In the genomic region with DNA sequence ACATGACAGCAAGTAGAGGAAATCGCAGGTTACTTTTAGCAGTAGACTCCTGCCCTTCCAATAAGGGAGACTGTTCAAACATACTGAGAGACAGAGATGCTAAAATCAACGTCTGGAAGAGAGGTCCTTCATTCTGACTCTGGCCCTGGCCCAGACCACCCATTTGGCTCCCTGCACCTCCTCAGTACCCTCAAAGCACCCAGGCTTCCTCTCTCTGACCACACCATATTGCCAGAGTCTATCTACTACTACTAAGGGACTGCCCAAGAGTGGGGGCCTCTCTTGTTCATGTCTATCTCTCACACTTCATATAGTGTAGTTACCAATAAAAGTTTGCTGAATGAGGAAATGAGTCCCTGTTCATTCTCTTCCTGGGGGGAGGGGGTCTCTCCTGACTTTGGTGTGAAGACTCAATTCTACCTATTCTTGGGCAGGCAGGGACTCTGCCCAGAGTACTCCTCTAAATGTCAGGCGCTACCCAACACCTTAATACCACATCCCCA, we compare ENCODE assay signal across 8 cellular contexts. TPM values are rescaled to one million over a fixed set of nuclear protein-coding genes. Genes with fewer than 3 reads are reported as not detected.
DNase-seq lines count a peak whose midpoint lies in the region; ATAC-seq and TF ChIP-seq lines count a peak whose summit lies in the region.

No MANE protein-coding gene starts in this region.

- peak overlapping the region; percentile 91 for H3K27ac Mint-ChIP-seq in activated CD4-positive, alpha-beta memory T cell treated with anti-CD3 and anti-CD28 coated beads, Interleukin-2, amount 10 ng/mL, durations not matched to agents 7 days and 5 days

- no peak overlapping the region for H3K4ac ChIP-seq in mesendoderm (ENCODE audit: low read depth, low read length)

- ATAC-seq in heart left ventricle, result peak in 1 of 4 donors; percentile 0
- no peak for ATAC-seq in Right ventricle myocardium superior (ENCODE audit: poor library complexity)

- H3K27me3 ChIP-seq in heart left ventricle, result no peaks in the 10 kb centered on the region
- H3K27me3 ChIP-seq in mesendoderm (ENCODE audit: insufficient read depth, low read length, poor library complexity), result no peaks in the 10 kb centered on the region
- H3K27me3 ChIP-seq in vagina, result no peaks in the 10 kb centered on the region

- H3K27ac ChIP-seq in heart left ventricle (peak overlapping the region; percentile 96 to 100 (median 99)), mesendoderm (ENCODE audit: low read depth, low read length) (no peak overlapping the region), vagina (peak overlapping the region; percentile 98)

- no peak overlapping the region for H3K23ac ChIP-seq in mesendoderm (ENCODE audit: low read length)

- H3K4me3 ChIP-seq in heart left ventricle (peak overlapping the region in 3 of 12 donors; percentile 3 to 25 (median 10)), mesendoderm (ENCODE audit: low read length) (no peak overlapping the region), vagina (no peak overlapping the region)

- TF ChIP-seq POLR2A in heart left ventricle (IDR thresholded peaks at IDR 0.05) (no peak), vagina (IDR thresholded peaks at IDR 0.05) (no peak)

- peak overlapping the region; percentile 20 for H3K56ac ChIP-seq in mesendoderm (ENCODE audit: low read length)

- H3K4me1 Mint-ChIP-seq in activated CD4-positive, alpha-beta memory T cell treated with anti-CD3 and anti-CD28 coated beads, Interleukin-2, amount 10 ng/mL, durations not matched to agents 7 days and 5 days, result peaks cover 94% of the 10 kb centered on the region

- H3K4me1 ChIP-seq in heart left ventricle (peaks cover 44 to 100% (median 91%) of the 10 kb centered on the region in 12 donors), mesendoderm (ENCODE audit: control insufficient read depth, low read depth, low read length) (peaks cover 22% of the 10 kb centered on the region), vagina (peaks cover 83% of the 10 kb centered on the region)

- H3K4me3 Mint-ChIP-seq in activated CD4-positive, alpha-beta memory T cell treated with anti-CD3 and anti-CD28 coated beads, Interleukin-2, amount 10 ng/mL, durations not matched to agents 7 days and 5 days, result peak overlapping the region; percentile 63

- WGBS in heart left ventricle, 4 donors, result 35 to 50% (median 43%) methylated on average over 3 of the region's 3 CpGs
- WGBS in mesendoderm (ENCODE audit: extremely low coverage, insufficient coverage, low lambda C conversion rate), result no CpG with 5 or more reads among the region's 3 CpGs

- no peaks in the 10 kb centered on the region for H3K36me3 ChIP-seq in heart left ventricle
- H3K36me3 ChIP-seq in mesendoderm (ENCODE audit: control insufficient read depth, insufficient read depth, low read length), result no peaks in the 10 kb centered on the region
- H3K36me3 ChIP-seq in vagina, result no peaks in the 10 kb centered on the region

- no peak overlapping the region for H2BK120ac ChIP-seq in mesendoderm (ENCODE audit: low read depth, low read length)

- intact Hi-C loops in heart left ventricle (cut with DNase I) (loop anchor here in 2 of 10 donors (2.0 kb wide), 2 partner anchors 18 to 78 kb away; no protein-coding TSS in a partner anchor), Right ventricle myocardium superior (cut with DNase I) (no loop called here), vagina (cut with DNase I) (loop anchor here (10.0 kb wide), 1 partner anchor 54 kb away; no protein-coding TSS in a partner anchor)

- H3K9ac ChIP-seq in mesendoderm (ENCODE audit: low read length), result no peak overlapping the region

- H2BK5ac ChIP-seq in mesendoderm (ENCODE audit: low read length), result no peak overlapping the region

- H4K5ac ChIP-seq in mesendoderm (ENCODE audit: low read length), result no peak overlapping the region

- H3K79me2 ChIP-seq in mesendoderm (ENCODE audit: control insufficient read depth, insufficient read depth, low read length), result peaks cover 18% of the 10 kb centered on the region

- peaks cover 28% of the 10 kb centered on the region for H3K79me1 ChIP-seq in mesendoderm (ENCODE audit: low read length)

- H3K4me2 ChIP-seq in mesendoderm (ENCODE audit: low read length), result no peak overlapping the region

- H3K36me3 Mint-ChIP-seq in activated CD4-positive, alpha-beta memory T cell treated with anti-CD3 and anti-CD28 coated beads, Interleukin-2, amount 10 ng/mL, durations not matched to agents 7 days and 5 days (ENCODE audit: low read depth), result peaks cover 25% of the 10 kb centered on the region

- CTCF ChIA-PET in activated CD4-positive, alpha-beta memory T cell treated with anti-CD3 and anti-CD28 coated beads, Interleukin-2, amount 10 ng/mL, durations not matched to agents 7 days and 5 days (lab: Charles Lee), result interaction anchor here (1.6 to 2.6 kb wide), 3 partner anchors 12 to 68 kb away, joined by 3 to 13 read pairs (median 4); no protein-coding TSS in a partner anchor

- no peak for TF ChIP-seq CTCF in heart left ventricle (IDR thresholded peaks at IDR 0.05)
- no peak for TF ChIP-seq CTCF in vagina (IDR thresholded peaks at IDR 0.05)

- H4K8ac ChIP-seq in mesendoderm (ENCODE audit: low read depth, low read length), result no peak overlapping the region

- H2BK15ac ChIP-seq in mesendoderm (replicated peaks; ENCODE audit: low read depth), result no peak overlapping the region

- H3K9me3 ChIP-seq in heart left ventricle (peaks cover 0 to 1% (median 0%) of the 10 kb centered on the region in 12 donors), vagina (no peaks in the 10 kb centered on the region)

- H3K18ac ChIP-seq in mesendoderm (ENCODE audit: low read length), result no peak overlapping the region

- no peaks in the 10 kb centered on the region for H3K9me3 Mint-ChIP-seq in activated CD4-positive, alpha-beta memory T cell treated with anti-CD3 and anti-CD28 coated beads, Interleukin-2, amount 10 ng/mL, durations not matched to agents 7 days and 5 days

- POLR2A ChIA-PET in activated CD4-positive, alpha-beta memory T cell treated with anti-CD3 and anti-CD28 coated beads, Interleukin-2, amount 10 ng/mL, durations not matched to agents 7 days and 5 days (lab: Charles Lee), result interaction anchor here (1.7 to 12.5 kb wide), 9 partner anchors 8 to 134 kb away, joined by 7 to 115 read pairs (median 10); a partner anchor contains a TSS

- H2AK5ac ChIP-seq in mesendoderm (ENCODE audit: low read length), result no peak overlapping the region

- no peak for DNase-seq in heart left ventricle
- DNase-seq in Right ventricle myocardium superior, result no peak
- DNase-seq in activated CD4-positive, alpha-beta memory T cell treated with anti-CD3 and anti-CD28 coated beads, Interleukin-2, amount 10 ng/mL, durations not matched to agents 7 days and 5 days, result no peak
- DNase-seq in mesendoderm, result no peak
- peak in 1 of 2 donors; percentile 82 for DNase-seq in vagina (ENCODE audit: extremely low spot score in 2 of 2)
- DNase-seq in effector CD4-positive, alpha-beta T cell, result no peak
- DNase-seq in AML-193 (lab: John Stamatoyannopoulos, UW), result no peak
- no peak for DNase-seq in NCI-H226

- H3K27me3 Mint-ChIP-seq in activated CD4-positive, alpha-beta memory T cell treated with anti-CD3 and anti-CD28 coated beads, Interleukin-2, amount 10 ng/mL, durations not matched to agents 7 days and 5 days, result no peaks in the 10 kb centered on the region

RNA-seq across cellular contexts. Expression of a gene that starts 8.5 kb away (rescaled TPM):
- total RNA-seq in heart left ventricle (10 to 100 TPM; 27.4 to 73.3 (median 44.8) TPM), Right ventricle myocardium superior (41.0 TPM), vagina (85.2 TPM)
- polyA plus RNA-seq in heart left ventricle, result 10 to 100 TPM; 10.6 to 37.2 TPM
- 10 to 100 TPM; 69.2 to 70.8 TPM for total RNA-seq in activated CD4-positive, alpha-beta memory T cell treated with anti-CD3 and anti-CD28 coated beads, Interleukin-2, amount 10 ng/mL, durations not matched to agents 7 days and 5 days
- polyA plus RNA-seq in mesendoderm (2013, experiment 1 of 2), result 16.0 TPM
- 15.4 TPM for polyA plus RNA-seq in mesendoderm (2013, experiment 2 of 2)
